ENCODE assay signal across 22 cellular contexts in genomic region chr19:3455960-3456601, GRCh38. TPM values are rescaled to one million over a fixed set of nuclear protein-coding genes. Genes with fewer than 3 reads are reported as not detected.
DNase-seq lines count a peak whose midpoint lies in the region; ATAC-seq, FAIRE-seq and TF ChIP-seq lines count a peak whose summit lies in the region.
"Had no signal": no experiment of that assay in that cellular context is flagged by ENCODE, and none has a peak within 500 bp of the region (broad histone marks: within the 10 kb centered on the region; RNA-seq: fewer than 3 reads in every experiment).

No MANE protein-coding gene starts in this region.

- peaks cover 18% of the 10 kb centered on the region for H3K4me1 ChIP-seq in HepG2 (ENCODE audit: insufficient read depth, low read length)
- peaks cover 0 to 27% (median 10%) of the 10 kb centered on the region in 4 donors for H3K4me1 ChIP-seq in right lobe of liver
- peaks cover 40% of the 10 kb centered on the region for H3K4me1 ChIP-seq in rectal smooth muscle tissue (ENCODE audit: control insufficient read depth, insufficient read depth, low read length)

- H3K36me3 Mint-ChIP-seq in endothelial cell (ENCODE audit: low read depth, unreplicated experiment) = peaks cover 3% of the 10 kb centered on the region

- TF ChIP-seq POLR2A in HepG2 (IDR thresholded peaks at IDR 0.05; ENCODE audit: insufficient read depth in 1 of 2, low read depth in 2 of 2, low read length in 2 of 2) = no peak
- TF ChIP-seq POLR2A in right lobe of liver (IDR thresholded peaks at IDR 0.05) = no peak

- 0 out of 2 replicates have a peak, but pooled peaks cover 2% of the 10 kb centered on the region for H4K20me1 ChIP-seq in HepG2 (ENCODE audit: insufficient read depth, low read length)

- H3K79me2 ChIP-seq in HepG2 (ENCODE audit: insufficient read depth, low read length) = no peaks in the 10 kb centered on the region

- TF ChIP-seq EP300 in HepG2 (IDR thresholded peaks at IDR 0.05; ENCODE audit: low read depth in 2 of 2, low read length in 2 of 2) (no peak), HepG2 (CRISPR knock-in tag; IDR thresholded peaks at IDR 0.05; ENCODE audit: borderline replicate concordance) (no peak)

- peaks cover 2% of the 10 kb centered on the region for H3K4me1 Mint-ChIP-seq in endothelial cell (ENCODE audit: unreplicated experiment)

- no TSS peak for BruUV-seq in HepG2 (replicated peaks; lab: Mats Ljungman, UMichigan)

- H3K9me3 ChIP-seq in HepG2 (ENCODE audit: low read length) = no peaks in the 10 kb centered on the region
- no peaks in the 10 kb centered on the region for H3K9me3 ChIP-seq in right lobe of liver
- H3K9me3 ChIP-seq: Peyer's patch had no signal

- H3K27me3 ChIP-seq in HepG2 (ENCODE audit: control insufficient read depth in 1 of 2, insufficient read depth in 2 of 2, low read length in 2 of 2) = no peaks in the 10 kb centered on the region
- H3K27me3 ChIP-seq in right lobe of liver = no peaks in the 10 kb centered on the region
- no peaks in the 10 kb centered on the region for H3K27me3 ChIP-seq in rectal smooth muscle tissue (ENCODE audit: control insufficient read depth, insufficient read depth, low read length)
- H3K27me3 ChIP-seq: Peyer's patch had no signal

- intact Hi-C loops in HepG2 (cut with micrococcal nuclease; ENCODE audit: unreplicated experiment) (no loop called here), right lobe of liver (cut with DNase I) (no loop called here)

- no peaks in the 10 kb centered on the region for H3K9me3 Mint-ChIP-seq in endothelial cell (ENCODE audit: unreplicated experiment)
- H3K9me3 Mint-ChIP-seq: CD4-positive, alpha-beta T cell had no signal

- TF ChIP-seq CTCF in HepG2 (CRISPR knock-in tag; IDR thresholded peaks at IDR 0.05) (no peak), right lobe of liver (IDR thresholded peaks at IDR 0.05) (no peak), coronary artery (IDR thresholded peaks at IDR 0.05) (no peak), endothelial cell (IDR thresholded peaks at IDR 0.05; ENCODE audit: unreplicated experiment) (no peak)

- no peak overlapping the region for H3K27ac ChIP-seq in HepG2 (ENCODE audit: extremely low read length, insufficient read depth, low read length)
- no peak overlapping the region for H3K27ac ChIP-seq in right lobe of liver
- H3K27ac ChIP-seq in coronary artery = peak overlapping the region; percentile 94 to 100
- peak overlapping the region; percentile 19 for H3K27ac ChIP-seq in rectal smooth muscle tissue (ENCODE audit: low read depth, low read length)

- peaks cover 4% of the 10 kb centered on the region for H3K27me3 Mint-ChIP-seq in endothelial cell (ENCODE audit: unreplicated experiment)
- H3K27me3 Mint-ChIP-seq: CD4-positive, alpha-beta T cell had no signal

- H3K4me3 ChIP-seq in HepG2 (replicated peaks in 1 of 3; ENCODE audit: insufficient read depth in 1 of 3, low read depth in 2 of 3, low read length in 3 of 3) = no peak overlapping the region
- H3K4me3 ChIP-seq in right lobe of liver = no peak overlapping the region
- no peak overlapping the region for H3K4me3 ChIP-seq in coronary artery
- H3K4me3 ChIP-seq in rectal smooth muscle tissue (ENCODE audit: low read length) = no peak overlapping the region
- H3K4me3 ChIP-seq: GM12878, Peyer's patch had no signal

- no peak for DNase-seq in HepG2 (ENCODE audit: low spot score)
- no peak for DNase-seq in right lobe of liver
- DNase-seq in coronary artery (ENCODE audit: low spot score) = no peak
- no peak for DNase-seq in NCI-H2171 (lab: John Stamatoyannopoulos, UW)
- no peak for DNase-seq in endothelial cell (ENCODE audit: low spot score)
- DNase-seq: AML-193; Calu3; CD4-positive, alpha-beta T cell; MM.1S; NCI-H1105 treated with DMSO at 0.1 percent for 48 hours; NCI-H187; NCI-H82; Peyer's patch; SHP77 treated with DMSO at 0.1 percent for 48 hours had no signal

- H3K36me3 ChIP-seq in HepG2 (replicated peaks in 1 of 2; ENCODE audit: control insufficient read depth in 1 of 2, insufficient read depth in 2 of 2, low read length in 2 of 2) = peaks cover 4 to 14% of the 10 kb centered on the region in 2 experiments; a peak in 3 of 5 replicates
- peaks cover 0 to 62% (median 31%) of the 10 kb centered on the region in 4 donors for H3K36me3 ChIP-seq in right lobe of liver
- peaks cover 18% of the 10 kb centered on the region for H3K36me3 ChIP-seq in rectal smooth muscle tissue (ENCODE audit: control insufficient read depth, insufficient read depth, low read length)

- FAIRE-seq in HepG2 (lab: Jason Lieb, UNC) = no peak
- FAIRE-seq: GM18507 had no signal

- no peak overlapping the region for H3K4me3 Mint-ChIP-seq in endothelial cell (ENCODE audit: unreplicated experiment)
- H3K4me3 Mint-ChIP-seq: CD4-positive, alpha-beta T cell had no signal

- CTCF ChIA-PET in HepG2 (lab: Yijun Ruan, JAX; ENCODE audit: low intra/inter-chr PET ratio, low total read pairs) = no interaction called here

- in situ Hi-C loops in HepG2 (cut with HindIII; ENCODE audit: extremely low pct_ligation_motif_present, low pct_unique_long_range_greater_than_20kb) = no loop called here

- 90% methylated on average over 25 of the region's 37 CpGs for WGBS in HepG2 (ENCODE audit: low lambda C conversion rate)
- 96% methylated on average over 9 of the region's 37 CpGs for WGBS in right lobe of liver (ENCODE audit: insufficient coverage, low coverage, low lambda C conversion rate, missing lambda C conversion rate)

- no peak overlapping the region for H2AFZ ChIP-seq in HepG2 (ENCODE audit: low read length)

- ATAC-seq in HepG2 (no peak), right lobe of liver (no peak), HG03354 (IDR thresholded peaks at IDR 0.05; ENCODE audit: poor library complexity, severe bottlenecking, unreplicated experiment) (no peak), HG03439 (IDR thresholded peaks at IDR 0.05; ENCODE audit: unreplicated experiment) (no peak)
- ATAC-seq: GM12878 had no signal

- no peak overlapping the region for H3K27ac Mint-ChIP-seq in endothelial cell (ENCODE audit: unreplicated experiment)
- H3K27ac Mint-ChIP-seq: CD4-positive, alpha-beta T cell had no signal

- no peak overlapping the region for H3K4me2 ChIP-seq in HepG2 (ENCODE audit: low read depth, low read length)

- H3K9ac ChIP-seq in HepG2 (ENCODE audit: insufficient read depth, low read depth, low read length) (no peak overlapping the region), rectal smooth muscle tissue (ENCODE audit: low read length) (no peak overlapping the region)

- POLR2A ChIA-PET in HepG2 (lab: Yijun Ruan, JAX) = no interaction called here

- no peak for TF ChIP-seq RAD21 in HepG2 (CRISPR knock-in tag; IDR thresholded peaks at IDR 0.05)

RNA-seq across cellular contexts. Expression of gene SMIM24, which starts 24.2 kb away (rescaled TPM):
- total RNA-seq in HepG2 (2016; rRNA removed; fragmentation: Illumina TruSeq; extraction: Trizol) (47.4 and 70.6 TPM in 2 replicates), right lobe of liver (10 to 100 TPM in 1 of 6 experiments, 1 to 10 TPM in 4, not detected in 1; 2.1 to 38.1 (median 6.6) TPM), endothelial cell (ENCODE audit: unreplicated experiment) (not detected)
- total RNA-seq in HepG2 (2016; cell fraction: cytosol; rRNA removed; fragmentation: Illumina TruSeq; extraction: Trizol; ENCODE audit: low read depth) = 29.6 and 43.2 TPM in 2 replicates
- total RNA-seq in HepG2 (2016; cell fraction: insoluble cytoplasmic fraction; rRNA removed; fragmentation: Illumina TruSeq; extraction: Trizol) = 47.9 and 76.1 TPM in 2 replicates
- 38.7 and 54.4 TPM in 2 replicates for total RNA-seq in HepG2 (2016; cell fraction: membrane; rRNA removed; fragmentation: Illumina TruSeq; extraction: Trizol)
- 42.5 and 49.4 TPM in 2 replicates for total RNA-seq in HepG2 (2016; cell fraction: nucleus; rRNA removed; fragmentation: Illumina TruSeq; extraction: Trizol)
- polyA plus RNA-seq in HepG2 (2011; rRNA removed) = 9.0 and 11.2 TPM in 2 replicates
- polyA plus RNA-seq in HepG2 (2011; cell fraction: cytosol; rRNA removed) = 9.6 and 9.7 TPM in 2 replicates
- polyA plus RNA-seq in HepG2 (2011; cell fraction: nucleus; rRNA removed) = 3.7 and 4.5 TPM in 2 replicates
- polyA plus RNA-seq in HepG2 (2012) = 11.7 and 27.5 TPM in 2 replicates
- 59.2 and 77.1 TPM in 2 replicates for polyA plus RNA-seq in HepG2 (2016; cell fraction: cytosol; fragmentation: Illumina TruSeq; extraction: Trizol; ENCODE audit: low read depth)
- 77.8 and 93.1 TPM in 2 replicates for polyA plus RNA-seq in HepG2 (2016; cell fraction: insoluble cytoplasmic fraction; fragmentation: Illumina TruSeq; extraction: Trizol; ENCODE audit: low read depth)
- polyA plus RNA-seq in HepG2 (2016; cell fraction: membrane; fragmentation: Illumina TruSeq; extraction: Trizol; ENCODE audit: low read depth) = 72.5 and 86.0 TPM in 2 replicates
- 132 and 146 TPM in 2 replicates for polyA plus RNA-seq in HepG2 (2016; cell fraction: nucleus; fragmentation: Illumina TruSeq; extraction: Trizol; ENCODE audit: insufficient read depth, low read depth)
- 0.51 and 3.8 TPM in 2 replicates for polyA minus RNA-seq in HepG2 (2011; rRNA and poly(A)+ RNA removed; ENCODE audit: low replicate concordance)
- 3.0 and 6.0 TPM in 2 replicates for polyA minus RNA-seq in HepG2 (2011; cell fraction: cytosol; rRNA and poly(A)+ RNA removed)
- polyA minus RNA-seq in HepG2 (2011; cell fraction: nucleus; rRNA and poly(A)+ RNA removed) = 0.64 and 1.4 TPM in 2 replicates
- total RNA-seq: A673; CD4-positive, alpha-beta T cell; NCI-H460 had no signal

RNA-seq across cellular contexts. Expression of gene SMIM44, which starts 27.2 kb away (rescaled TPM):
- total RNA-seq in HepG2 (2016; rRNA removed; fragmentation: Illumina TruSeq; extraction: Trizol) = not detected in 2 replicates
- not detected in 2 replicates for total RNA-seq in HepG2 (2016; cell fraction: cytosol; rRNA removed; fragmentation: Illumina TruSeq; extraction: Trizol; ENCODE audit: low read depth)
- not detected in 2 replicates for total RNA-seq in HepG2 (2016; cell fraction: insoluble cytoplasmic fraction; rRNA removed; fragmentation: Illumina TruSeq; extraction: Trizol)
- not detected in 2 replicates for total RNA-seq in HepG2 (2016; cell fraction: membrane; rRNA removed; fragmentation: Illumina TruSeq; extraction: Trizol)
- total RNA-seq in HepG2 (2016; cell fraction: nucleus; rRNA removed; fragmentation: Illumina TruSeq; extraction: Trizol) = not detected in 2 replicates
- not detected in 2 replicates for polyA plus RNA-seq in HepG2 (2011; rRNA removed)
- polyA plus RNA-seq in HepG2 (2011; cell fraction: cytosol; rRNA removed) = not detected in 2 replicates
- not detected in 2 replicates for polyA plus RNA-seq in HepG2 (2011; cell fraction: nucleus; rRNA removed)
- not detected in 2 replicates for polyA plus RNA-seq in HepG2 (2012)
- polyA plus RNA-seq in HepG2 (2016; cell fraction: cytosol; fragmentation: Illumina TruSeq; extraction: Trizol; ENCODE audit: low read depth) = not detected in 2 replicates
- polyA plus RNA-seq in HepG2 (2016; cell fraction: insoluble cytoplasmic fraction; fragmentation: Illumina TruSeq; extraction: Trizol; ENCODE audit: low read depth) = not detected in 2 replicates
- polyA plus RNA-seq in HepG2 (2016; cell fraction: membrane; fragmentation: Illumina TruSeq; extraction: Trizol; ENCODE audit: low read depth) = not detected in 2 replicates
- not detected in 2 replicates for polyA plus RNA-seq in HepG2 (2016; cell fraction: nucleus; fragmentation: Illumina TruSeq; extraction: Trizol; ENCODE audit: insufficient read depth, low read depth)
- not detected in 2 replicates for polyA minus RNA-seq in HepG2 (2011; rRNA and poly(A)+ RNA removed; ENCODE audit: low replicate concordance)
- polyA minus RNA-seq in HepG2 (2011; cell fraction: cytosol; rRNA and poly(A)+ RNA removed) = not detected in 2 replicates
- polyA minus RNA-seq in HepG2 (2011; cell fraction: nucleus; rRNA and poly(A)+ RNA removed) = not detected in 2 replicates
- not detected for total RNA-seq in right lobe of liver
- not detected for total RNA-seq in endothelial cell (ENCODE audit: unreplicated experiment)
- total RNA-seq: A673; Calu3; CD4-positive, alpha-beta T cell; G401; GM12878; NCI-H460 had no signal
- polyA plus RNA-seq: GM12878 had no signal

RNA-seq across cellular contexts. Expression of gene DOHH, which starts 44.4 kb away (rescaled TPM):
- total RNA-seq in HepG2 (2016; rRNA removed; fragmentation: Illumina TruSeq; extraction: Trizol) = 10.3 and 13.7 TPM in 2 replicates
- 2.2 TPM in 2 replicates for total RNA-seq in HepG2 (2016; cell fraction: cytosol; rRNA removed; fragmentation: Illumina TruSeq; extraction: Trizol; ENCODE audit: low read depth)
- 10.1 and 13.2 TPM in 2 replicates for total RNA-seq in HepG2 (2016; cell fraction: insoluble cytoplasmic fraction; rRNA removed; fragmentation: Illumina TruSeq; extraction: Trizol)
- 5.2 and 7.2 TPM in 2 replicates for total RNA-seq in HepG2 (2016; cell fraction: membrane; rRNA removed; fragmentation: Illumina TruSeq; extraction: Trizol)
- total RNA-seq in HepG2 (2016; cell fraction: nucleus; rRNA removed; fragmentation: Illumina TruSeq; extraction: Trizol) = 5.0 and 6.8 TPM in 2 replicates
- 3.5 and 4.8 TPM in 2 replicates for polyA plus RNA-seq in HepG2 (2011; rRNA removed)
- 4.6 and 9.1 TPM in 2 replicates for polyA plus RNA-seq in HepG2 (2011; cell fraction: cytosol; rRNA removed)
- 7.4 and 8.4 TPM in 2 replicates for polyA plus RNA-seq in HepG2 (2011; cell fraction: nucleus; rRNA removed)
- 4.7 and 7.0 TPM in 2 replicates for polyA plus RNA-seq in HepG2 (2012)
- 1.5 and 2.2 TPM in 2 replicates for polyA plus RNA-seq in HepG2 (2016; cell fraction: cytosol; fragmentation: Illumina TruSeq; extraction: Trizol; ENCODE audit: low read depth)
- polyA plus RNA-seq in HepG2 (2016; cell fraction: insoluble cytoplasmic fraction; fragmentation: Illumina TruSeq; extraction: Trizol; ENCODE audit: low read depth) = 12.2 and 13.2 TPM in 2 replicates
- 3.7 and 4.3 TPM in 2 replicates for polyA plus RNA-seq in HepG2 (2016; cell fraction: membrane; fragmentation: Illumina TruSeq; extraction: Trizol; ENCODE audit: low read depth)
- 10.0 and 11.0 TPM in 2 replicates for polyA plus RNA-seq in HepG2 (2016; cell fraction: nucleus; fragmentation: Illumina TruSeq; extraction: Trizol; ENCODE audit: insufficient read depth, low read depth)
- polyA minus RNA-seq in HepG2 (2011; rRNA and poly(A)+ RNA removed; ENCODE audit: low replicate concordance) = 5.5 and 8.1 TPM in 2 replicates
- polyA minus RNA-seq in HepG2 (2011; cell fraction: cytosol; rRNA and poly(A)+ RNA removed) = 4.5 and 6.8 TPM in 2 replicates
- 3.5 and 5.0 TPM in 2 replicates for polyA minus RNA-seq in HepG2 (2011; cell fraction: nucleus; rRNA and poly(A)+ RNA removed)
- 10 to 100 TPM in 1 of 6 experiments, 1 to 10 TPM in 5; 3.7 to 16.7 (median 4.9) TPM for total RNA-seq in right lobe of liver
- 8.7 TPM for total RNA-seq in endothelial cell (ENCODE audit: unreplicated experiment)

RNA-seq across cellular contexts. Expression of gene FZR1, which starts 50.0 kb away (rescaled TPM):
- total RNA-seq in HepG2 (2016; rRNA removed; fragmentation: Illumina TruSeq; extraction: Trizol) (18.3 and 29.0 TPM in 2 replicates), right lobe of liver (10 to 100 TPM; 18.7 to 34.1 (median 23.8) TPM), endothelial cell (ENCODE audit: unreplicated experiment) (38.9 TPM)
- total RNA-seq in HepG2 (2016; cell fraction: cytosol; rRNA removed; fragmentation: Illumina TruSeq; extraction: Trizol; ENCODE audit: low read depth) = 7.3 and 8.3 TPM in 2 replicates
- 14.2 and 28.7 TPM in 2 replicates for total RNA-seq in HepG2 (2016; cell fraction: insoluble cytoplasmic fraction; rRNA removed; fragmentation: Illumina TruSeq; extraction: Trizol)
- total RNA-seq in HepG2 (2016; cell fraction: membrane; rRNA removed; fragmentation: Illumina TruSeq; extraction: Trizol) = 11.9 and 12.1 TPM in 2 replicates
- 13.9 and 16.7 TPM in 2 replicates for total RNA-seq in HepG2 (2016; cell fraction: nucleus; rRNA removed; fragmentation: Illumina TruSeq; extraction: Trizol)
- polyA plus RNA-seq in HepG2 (2011; rRNA removed) = 30.8 and 39.2 TPM in 2 replicates
- 14.2 and 18.0 TPM in 2 replicates for polyA plus RNA-seq in HepG2 (2011; cell fraction: cytosol; rRNA removed)
- polyA plus RNA-seq in HepG2 (2011; cell fraction: nucleus; rRNA removed) = 95.9 and 102 TPM in 2 replicates
- 24.3 and 37.8 TPM in 2 replicates for polyA plus RNA-seq in HepG2 (2012)
- polyA plus RNA-seq in HepG2 (2016; cell fraction: cytosol; fragmentation: Illumina TruSeq; extraction: Trizol; ENCODE audit: low read depth) = 1.6 and 2.9 TPM in 2 replicates
- 17.3 and 26.9 TPM in 2 replicates for polyA plus RNA-seq in HepG2 (2016; cell fraction: insoluble cytoplasmic fraction; fragmentation: Illumina TruSeq; extraction: Trizol; ENCODE audit: low read depth)
- polyA plus RNA-seq in HepG2 (2016; cell fraction: membrane; fragmentation: Illumina TruSeq; extraction: Trizol; ENCODE audit: low read depth) = 6.0 and 6.7 TPM in 2 replicates
- 52.3 and 54.5 TPM in 2 replicates for polyA plus RNA-seq in HepG2 (2016; cell fraction: nucleus; fragmentation: Illumina TruSeq; extraction: Trizol; ENCODE audit: insufficient read depth, low read depth)
- polyA minus RNA-seq in HepG2 (2011; rRNA and poly(A)+ RNA removed; ENCODE audit: low replicate concordance) = 18.4 and 43.6 TPM in 2 replicates
- polyA minus RNA-seq in HepG2 (2011; cell fraction: cytosol; rRNA and poly(A)+ RNA removed) = 15.1 and 16.5 TPM in 2 replicates
- 17.9 and 24.6 TPM in 2 replicates for polyA minus RNA-seq in HepG2 (2011; cell fraction: nucleus; rRNA and poly(A)+ RNA removed)

Comparison
In these comparisons a context has a peak if more than half of its experiments do, and no peak if none do; other contexts are left out.
1. H3K27ac ChIP-seq: peak in coronary artery (2 of 2) and rectal smooth muscle tissue (single experiment); none in HepG2 (single experiment) and right lobe of liver (0 of 3).